10 cellular contexts compared by ENCODE assay signal in the genomic region with DNA sequence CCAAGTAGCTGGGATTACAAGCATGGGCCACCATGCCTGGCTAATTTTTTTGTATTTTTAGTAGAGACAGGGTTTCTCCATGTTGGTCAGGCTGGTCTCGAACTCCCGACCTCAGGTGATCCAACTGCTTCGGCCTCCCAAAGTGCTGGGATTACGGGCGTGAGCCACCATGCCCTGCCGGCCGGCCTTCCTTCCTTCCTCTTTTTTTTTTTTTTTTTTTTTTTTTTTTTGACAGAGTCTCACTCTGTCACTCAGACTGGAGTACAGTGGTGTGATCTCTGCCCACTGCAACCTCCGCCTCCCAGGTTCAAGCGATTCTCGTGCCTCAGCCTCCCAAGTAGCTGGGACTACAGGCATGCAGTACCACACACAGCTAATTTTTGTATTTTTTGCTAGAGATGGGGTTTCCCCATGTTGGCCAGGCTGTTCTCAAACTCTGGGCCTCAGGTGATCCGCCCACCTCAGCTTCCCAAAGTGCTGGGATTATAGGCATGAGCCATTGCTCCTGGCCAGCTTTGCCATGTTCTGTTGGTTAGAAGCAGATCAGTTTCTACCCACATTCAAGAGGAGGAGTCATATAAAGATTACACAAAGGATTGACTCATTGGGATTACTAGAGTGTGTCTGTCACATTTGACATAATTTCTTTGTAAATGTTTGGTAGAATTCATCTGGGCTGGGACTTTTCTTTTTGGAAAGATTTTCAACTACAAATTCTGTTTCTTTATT. TPM values are rescaled to one million over a fixed set of nuclear protein-coding genes. Genes with fewer than 3 reads are reported as not detected.
A peak's percentile ranks its signal among the peaks of the same experiment; 100 is the strongest.
DNase-seq lines count a peak whose midpoint lies in the region; ATAC-seq and TF ChIP-seq lines count a peak whose summit lies in the region.
"Not testable (repeated sequence)": the region's sequence is repeated elsewhere in the genome, so short reads cannot be mapped to it uniquely, and the experiment has no call there.
"Had no signal": no experiment of that assay in that cellular context is flagged by ENCODE, and none has a peak within 500 bp of the region (broad histone marks: within the 10 kb centered on the region; RNA-seq: fewer than 3 reads in every experiment).

No MANE protein-coding gene starts in this region.

- not testable (repeated sequence) for H3K27me3 ChIP-seq in PC-3 (ENCODE audit: low read length); colonic mucosa

- not testable (repeated sequence) for H2AFZ ChIP-seq in PC-3 (ENCODE audit: low read length)

- peaks cover 25% of the 10 kb centered on the region for H3K4me1 ChIP-seq in PC-3 (ENCODE audit: insufficient read depth, low read length)
- not testable (repeated sequence) for H3K4me1 ChIP-seq in colonic mucosa

- peak; percentile 47 for ATAC-seq in GM21786 (IDR thresholded peaks at IDR 0.05; ENCODE audit: unreplicated experiment)
- ATAC-seq in HG03432 (IDR thresholded peaks at IDR 0.05; ENCODE audit: unreplicated experiment): peak; percentile 71
- peak; percentile 98 for ATAC-seq in PC-3

- H3K4me2 ChIP-seq in PC-3 (ENCODE audit: low read length): peak overlapping the region; percentile 71

- H3F3A ChIP-seq in PC-3 (ENCODE audit: low read length, unreplicated experiment): not testable (repeated sequence)

- not testable (repeated sequence) for H3K36me3 ChIP-seq in PC-3 (ENCODE audit: low read depth, low read length); colonic mucosa

- H3K4me3 ChIP-seq in PC-3 (ENCODE audit: low read length): peak overlapping the region; percentile 26; the same call in 1 of the 2 replicates
- H3K4me3 ChIP-seq in colonic mucosa: not testable (repeated sequence)

- not testable (repeated sequence) for H3K9me2 ChIP-seq in PC-3 (replicated peaks; ENCODE audit: low read length)

- not testable (repeated sequence) for TF ChIP-seq CTCF in PC-3 (conservative IDR thresholded peaks at IDR 0.05; ENCODE audit: low read depth, low read length); colonic mucosa (IDR thresholded peaks at IDR 0.05)

- intact Hi-C loops in PC-3 (cut with micrococcal nuclease): loop anchor here (2.0 kb wide), 1 partner anchor 21 kb away; no protein-coding TSS in a partner anchor
- intact Hi-C loops in colonic mucosa (cut with DNase I): not testable (repeated sequence)

- DNase-seq in CD1c-positive myeloid dendritic cell (ENCODE audit: extremely low spot score) (peak; percentile 50), PC-3 (peak; percentile 84), activated T-cell treated with anti-CD3 and anti-CD28 coated beads for 48 hours (ENCODE audit: low read depth) (peak; percentile 37), colonic mucosa (peak; percentile 7), kidney tubule cell (ENCODE audit: low spot score) (peak; percentile 89)
- peak; percentile 51 for DNase-seq in stimulated activated CD8-positive, alpha-beta memory T cell treated with anti-CD3 and anti-CD28 coated beads, Interleukin-4, amount 100 ng/mL, for 48 hours

- not testable (repeated sequence) for BruUV-seq in PC-3 (replicated peaks; lab: Mats Ljungman, UMichigan)

- H4K20me1 ChIP-seq in PC-3 (ENCODE audit: low read length): peaks cover 12% of the 10 kb centered on the region; the same call in 1 of the 2 replicates

- not testable (repeated sequence) for H3K9me3 ChIP-seq in PC-3 (ENCODE audit: low read length); colonic mucosa

- H3K27ac ChIP-seq in PC-3 (ENCODE audit: low read length): peak overlapping the region; percentile 10; the same call in 1 of the 2 replicates
- not testable (repeated sequence) for H3K27ac ChIP-seq in colonic mucosa

- CTCF ChIA-PET in PC-3 (lab: Charles Lee): interaction anchor here (0.5 to 0.7 kb wide), 2 partner anchors 20 to 47 kb away, joined by 4 to 7 read pairs; no protein-coding TSS in a partner anchor

- H3K9ac ChIP-seq in PC-3 (ENCODE audit: low read length); colonic mucosa (ENCODE audit: low read depth in 2 of 2, low read length in 2 of 2): not testable (repeated sequence)

- POLR2A ChIA-PET in PC-3 (lab: Charles Lee; ENCODE audit: unreplicated experiment): not testable (repeated sequence)

- H3K79me2 ChIP-seq in PC-3 (ENCODE audit: low read length): peaks cover 75% of the 10 kb centered on the region

RNA-seq across cellular contexts. Expression of gene ERVFRD-1, which starts 4.4 kb away (rescaled TPM):
- not detected in 2 replicates for total RNA-seq in PC-3 (2014; rRNA removed)
- total RNA-seq in colonic mucosa: under 1 TPM in 1 of 2 donors, not detected in 1; 0.10 TPM
- total RNA-seq: H7, transverse colon had no signal

RNA-seq across cellular contexts. Expression of gene SMIM13, which starts 22.3 kb away (rescaled TPM):
- total RNA-seq in PC-3 (2014; rRNA removed) (7.1 and 9.0 TPM in 2 replicates), colonic mucosa (1 to 10 TPM; 6.3 to 8.0 TPM)

Comparison
In these comparisons a context has a peak if more than half of its experiments do, and no peak if none do; other contexts are left out.
1. DNase-seq: peak in every context shown above with its lines; median percentile 89 in kidney tubule cell; 84 in PC-3; 51 in stimulated activated CD8-positive, alpha-beta memory T cell treated with anti-CD3 and anti-CD28 coated beads, Interleukin-4, amount 100 ng/mL, for 48 hours; 50 in CD1c-positive myeloid dendritic cell; 37 in activated T-cell treated with anti-CD3 and anti-CD28 coated beads for 48 hours; 7 in colonic mucosa.
2. ATAC-seq: peak in every context shown above with its lines; median percentile 98 in PC-3; 71 in HG03432; 47 in GM21786.